Comparison of ENCODE assay signal across 23 cellular contexts in the genomic region with DNA sequence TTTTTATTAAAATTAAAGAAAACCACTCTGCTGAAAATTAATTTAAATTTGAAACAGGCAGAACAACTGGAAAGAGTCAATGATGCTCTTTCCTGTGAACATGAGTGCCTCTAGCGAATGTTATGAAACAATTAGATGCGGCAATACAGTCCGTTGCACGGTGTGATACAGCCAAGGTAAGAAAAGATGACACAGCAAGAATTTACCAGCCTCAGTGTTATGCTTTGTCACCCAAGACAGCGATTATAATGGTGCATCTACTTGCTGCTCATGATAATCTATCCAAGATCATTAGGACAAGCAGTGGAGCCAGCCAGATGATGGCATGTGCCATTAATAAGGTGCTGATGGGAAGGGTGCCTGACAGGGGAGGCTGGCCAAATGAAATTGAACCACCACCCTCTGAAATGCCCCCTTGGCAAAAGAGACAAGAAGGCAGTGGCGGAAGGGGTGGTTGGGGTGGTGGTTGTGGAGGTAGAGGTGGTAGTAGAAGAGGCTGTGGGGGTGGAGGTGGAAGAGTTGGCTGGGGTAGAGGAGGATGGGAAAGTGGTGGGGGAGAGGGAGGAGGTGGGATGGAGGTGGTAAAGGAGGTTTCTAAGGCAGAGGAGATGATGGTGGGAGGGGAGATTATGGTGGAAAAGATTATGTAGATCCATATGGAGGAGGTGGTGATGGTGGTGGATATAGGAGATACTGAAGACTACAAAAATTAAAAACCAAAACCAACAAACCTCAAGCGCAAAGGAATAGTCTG. TPM values are rescaled to one million over a fixed set of nuclear protein-coding genes. Genes with fewer than 3 reads are reported as not detected.
DNase-seq lines count a peak whose midpoint lies in the region; TF ChIP-seq lines count a peak whose summit lies in the region.
"Had no signal": no experiment of that assay in that cellular context is flagged by ENCODE, and none has a peak within 500 bp of the region (broad histone marks: within the 10 kb centered on the region; RNA-seq: fewer than 3 reads in every experiment).

No MANE protein-coding gene starts in this region.

- H3K9me3 Mint-ChIP-seq in activated naive CD4-positive, alpha-beta T cell treated with anti-CD3 and anti-CD28 coated beads for 36 hours = peaks cover 17% of the 10 kb centered on the region
- peaks cover 32% of the 10 kb centered on the region for H3K9me3 Mint-ChIP-seq in activated CD4-positive, alpha-beta memory T cell treated with anti-CD3 and anti-CD28 coated beads, Interleukin-2, amount 10 ng/mL, durations not matched to agents 7 days and 5 days
- H3K9me3 Mint-ChIP-seq in immature natural killer cell = no peaks in the 10 kb centered on the region
- H3K9me3 Mint-ChIP-seq in stimulated activated naive CD8-positive, alpha-beta T cell treated with anti-CD3 and anti-CD28 coated beads, Interleukin-15, Interleukin-2, amounts not matched to agents 100 ng/mL and 50 ng/mL, for 24 hours = peaks cover 9% of the 10 kb centered on the region

- CTCF ChIA-PET in activated naive CD4-positive, alpha-beta T cell treated with anti-CD3 and anti-CD28 coated beads for 36 hours (lab: Charles Lee) = no interaction called here
- CTCF ChIA-PET in activated CD4-positive, alpha-beta memory T cell treated with anti-CD3 and anti-CD28 coated beads, Interleukin-2, amount 10 ng/mL, durations not matched to agents 7 days and 5 days (lab: Charles Lee) = no interaction called here

- TF ChIP-seq POLR2A in spleen (IDR thresholded peaks at IDR 0.05) = no peak

- H3K36me3 Mint-ChIP-seq in activated naive CD4-positive, alpha-beta T cell treated with anti-CD3 and anti-CD28 coated beads for 36 hours (ENCODE audit: low read depth) = peaks cover 25% of the 10 kb centered on the region
- peaks cover 56% of the 10 kb centered on the region for H3K36me3 Mint-ChIP-seq in activated CD4-positive, alpha-beta memory T cell treated with anti-CD3 and anti-CD28 coated beads, Interleukin-2, amount 10 ng/mL, durations not matched to agents 7 days and 5 days (ENCODE audit: low read depth)
- peaks cover 0 to 6% (median 4%) of the 10 kb centered on the region in 3 donors for H3K36me3 Mint-ChIP-seq in immature natural killer cell
- H3K36me3 Mint-ChIP-seq in stimulated activated naive CD8-positive, alpha-beta T cell treated with anti-CD3 and anti-CD28 coated beads, Interleukin-15, Interleukin-2, amounts not matched to agents 100 ng/mL and 50 ng/mL, for 24 hours (ENCODE audit: low read depth) = peaks cover 32% of the 10 kb centered on the region

- TF ChIP-seq CTCF in spleen (IDR thresholded peaks at IDR 0.05 in 8 of 11, conservative IDR thresholded peaks at IDR 0.05 in 3 of 11) (no peak), ascending aorta (IDR thresholded peaks at IDR 0.05) (no peak)

- WGBS in spleen, 5 donors = 81 to 91% (median 88%) methylated on average over 7 of the region's 7 CpGs

- H3K27ac Mint-ChIP-seq in activated naive CD4-positive, alpha-beta T cell treated with anti-CD3 and anti-CD28 coated beads for 36 hours = peak overlapping the region; percentile 68
- H3K27ac Mint-ChIP-seq in activated CD4-positive, alpha-beta memory T cell treated with anti-CD3 and anti-CD28 coated beads, Interleukin-2, amount 10 ng/mL, durations not matched to agents 7 days and 5 days = peak overlapping the region; percentile 55
- peak overlapping the region in 4 of 6 donors; percentile 3 to 53 (median 36) for H3K27ac Mint-ChIP-seq in immature natural killer cell
- peak overlapping the region; percentile 67 for H3K27ac Mint-ChIP-seq in stimulated activated naive CD8-positive, alpha-beta T cell treated with anti-CD3 and anti-CD28 coated beads, Interleukin-15, Interleukin-2, amounts not matched to agents 100 ng/mL and 50 ng/mL, for 24 hours
- H3K27ac Mint-ChIP-seq: T-helper 17 cell had no signal

- H3K27ac ChIP-seq in spleen (peak overlapping the region in 3 of 8 donors; percentile 28 to 75 (median 44)), ascending aorta (no peak overlapping the region)
- H3K27ac ChIP-seq: right atrium auricular region, thoracic aorta, WERI-Rb-1 had no signal

- no peak overlapping the region for H3K4me3 Mint-ChIP-seq in activated naive CD4-positive, alpha-beta T cell treated with anti-CD3 and anti-CD28 coated beads for 36 hours
- no peak overlapping the region for H3K4me3 Mint-ChIP-seq in activated CD4-positive, alpha-beta memory T cell treated with anti-CD3 and anti-CD28 coated beads, Interleukin-2, amount 10 ng/mL, durations not matched to agents 7 days and 5 days
- H3K4me3 Mint-ChIP-seq in immature natural killer cell = peak overlapping the region; percentile 25 to 55 (median 43)
- H3K4me3 Mint-ChIP-seq in stimulated activated naive CD8-positive, alpha-beta T cell treated with anti-CD3 and anti-CD28 coated beads, Interleukin-15, Interleukin-2, amounts not matched to agents 100 ng/mL and 50 ng/mL, for 24 hours = no peak overlapping the region
- H3K4me3 Mint-ChIP-seq: T-helper 17 cell had no signal

- POLR2A ChIA-PET in activated CD4-positive, alpha-beta memory T cell treated with anti-CD3 and anti-CD28 coated beads, Interleukin-2, amount 10 ng/mL, durations not matched to agents 7 days and 5 days (lab: Charles Lee) = interaction anchor here (0.6 to 1.3 kb wide), 2 partner anchors 59 to 166 kb away, joined by 3 read pairs; no protein-coding TSS in a partner anchor

- H3K9me3 ChIP-seq in spleen (peaks cover 0 to 3% (median 0%) of the 10 kb centered on the region in 8 donors), ascending aorta (no peaks in the 10 kb centered on the region)
- H3K9me3 ChIP-seq: right atrium auricular region, thoracic aorta had no signal

- H3K4me1 ChIP-seq in spleen = peaks cover 7 to 72% (median 18%) of the 10 kb centered on the region in 6 donors
- peaks cover 0 to 4% of the 10 kb centered on the region in 2 donors for H3K4me1 ChIP-seq in ascending aorta

- H3K36me3 ChIP-seq in spleen (no peaks in the 10 kb centered on the region), ascending aorta (no peaks in the 10 kb centered on the region)
- H3K36me3 ChIP-seq: right atrium auricular region, thoracic aorta, WERI-Rb-1 had no signal

- peaks cover 55% of the 10 kb centered on the region for H3K4me1 Mint-ChIP-seq in activated naive CD4-positive, alpha-beta T cell treated with anti-CD3 and anti-CD28 coated beads for 36 hours (ENCODE audit: low read depth)
- H3K4me1 Mint-ChIP-seq in activated CD4-positive, alpha-beta memory T cell treated with anti-CD3 and anti-CD28 coated beads, Interleukin-2, amount 10 ng/mL, durations not matched to agents 7 days and 5 days = peaks cover 39% of the 10 kb centered on the region
- peaks cover 49 to 69% of the 10 kb centered on the region in 2 donors for H3K4me1 Mint-ChIP-seq in immature natural killer cell
- peaks cover 71% of the 10 kb centered on the region for H3K4me1 Mint-ChIP-seq in stimulated activated naive CD8-positive, alpha-beta T cell treated with anti-CD3 and anti-CD28 coated beads, Interleukin-15, Interleukin-2, amounts not matched to agents 100 ng/mL and 50 ng/mL, for 24 hours (ENCODE audit: low read depth)

- intact Hi-C loops in activated naive CD4-positive, alpha-beta T cell treated with anti-CD3 and anti-CD28 coated beads for 36 hours (cut with micrococcal nuclease) = loop anchor here (5.0 kb wide), 1 partner anchor 208 kb away; no protein-coding TSS in a partner anchor
- intact Hi-C loops in spleen (cut with DNase I; ENCODE audit: low total_unique reads) (loop anchor here (10.0 kb wide), 1 partner anchor 230 kb away; a partner anchor contains a TSS), ascending aorta (cut with DNase I) (no loop called here)

- H3K27me3 ChIP-seq in spleen (replicated peaks in 1 of 7) = no peaks in the 10 kb centered on the region
- no peaks in the 10 kb centered on the region for H3K27me3 ChIP-seq in ascending aorta
- H3K27me3 ChIP-seq: right atrium auricular region had no signal

- H3K4me3 ChIP-seq in spleen = no peak overlapping the region
- no peak overlapping the region for H3K4me3 ChIP-seq in ascending aorta
- H3K4me3 ChIP-seq: right atrium auricular region, thoracic aorta had no signal

- no peak for DNase-seq in activated naive CD4-positive, alpha-beta T cell treated with anti-CD3 and anti-CD28 coated beads for 36 hours
- no peak for DNase-seq in activated naive CD4-positive, alpha-beta T cell treated with Interleukin-2 at 50 U/mL for 16 hours
- no peak for DNase-seq in activated CD4-positive, alpha-beta memory T cell treated with anti-CD3 and anti-CD28 coated beads, Interleukin-2, amount 10 ng/mL, durations not matched to agents 7 days and 5 days
- DNase-seq in immature natural killer cell (no peak), SK-N-DZ (ENCODE audit: low spot score) (no peak), spleen (no peak), ascending aorta (ENCODE audit: low spot score in 2 of 2) (no peak)
- DNase-seq: ACHN; activated CD8-positive, alpha-beta memory T cell treated with anti-CD3 and anti-CD28 coated beads for 24 hours; C1 segment of cervical spinal cord; caudate nucleus; left ventricle myocardium superior; NCI-H146; NCI-H748 treated with DMSO at 0.1 percent for 48 hours; nucleus accumbens; SHP77 treated with DMSO at 0.1 percent for 48 hours; stimulated activated CD8-positive, alpha-beta memory T cell treated with anti-CD3 and anti-CD28 coated beads, Interleukin-4, amount 100 ng/mL, for 48 hours; T-helper 17 cell; WERI-Rb-1 had no signal

- H3K27me3 Mint-ChIP-seq in activated naive CD4-positive, alpha-beta T cell treated with anti-CD3 and anti-CD28 coated beads for 36 hours (ENCODE audit: low read depth) = no peaks in the 10 kb centered on the region
- H3K27me3 Mint-ChIP-seq in activated CD4-positive, alpha-beta memory T cell treated with anti-CD3 and anti-CD28 coated beads, Interleukin-2, amount 10 ng/mL, durations not matched to agents 7 days and 5 days = no peaks in the 10 kb centered on the region
- H3K27me3 Mint-ChIP-seq in immature natural killer cell (ENCODE audit: low read depth in 3 of 3) = peaks cover 7 to 11% (median 10%) of the 10 kb centered on the region in 3 donors
- no peaks in the 10 kb centered on the region for H3K27me3 Mint-ChIP-seq in stimulated activated naive CD8-positive, alpha-beta T cell treated with anti-CD3 and anti-CD28 coated beads, Interleukin-15, Interleukin-2, amounts not matched to agents 100 ng/mL and 50 ng/mL, for 24 hours
- H3K27me3 Mint-ChIP-seq: IgD-negative memory B cell, T-helper 17 cell had no signal

RNA-seq across cellular contexts. Expression of a gene that starts 4.1 kb away (rescaled TPM):
- 10 to 100 TPM; 65.6 to 73.5 TPM for total RNA-seq in activated naive CD4-positive, alpha-beta T cell treated with anti-CD3 and anti-CD28 coated beads for 36 hours
- total RNA-seq in activated CD4-positive, alpha-beta memory T cell treated with anti-CD3 and anti-CD28 coated beads, Interleukin-2, amount 10 ng/mL, durations not matched to agents 7 days and 5 days = 100 to 1,000 TPM; 152 to 154 TPM
- polyA plus RNA-seq in immature natural killer cell (100 to 1,000 TPM in 1 of 3 donors, 10 to 100 TPM in 2; 42.0 to 225 (median 59.6) TPM), spleen (100 to 1,000 TPM; 144 to 190 (median 171) TPM)
- polyA plus RNA-seq in SK-N-DZ (2014; cell fraction: cytosol; rRNA removed) = 27.5 and 54.6 TPM in 2 replicates
- polyA plus RNA-seq in SK-N-DZ (2014; cell fraction: nucleus; rRNA removed) = 20.8 and 34.6 TPM in 2 replicates
- total RNA-seq in spleen (100 to 1,000 TPM; 173 to 298 (median 190) TPM), ascending aorta (26.0 TPM)

Comparison
In these comparisons a context has a peak if more than half of its experiments do, and no peak if none do; other contexts are left out.
1. H3K4me3 Mint-ChIP-seq: peak in immature natural killer cell (5 of 5); none in activated naive CD4-positive, alpha-beta T cell treated with anti-CD3 and anti-CD28 coated beads for 36 hours (single experiment), activated CD4-positive, alpha-beta memory T cell treated with anti-CD3 and anti-CD28 coated beads, Interleukin-2, amount 10 ng/mL, durations not matched to agents 7 days and 5 days (single experiment) and stimulated activated naive CD8-positive, alpha-beta T cell treated with anti-CD3 and anti-CD28 coated beads, Interleukin-15, Interleukin-2, amounts not matched to agents 100 ng/mL and 50 ng/mL, for 24 hours (single experiment).
2. Peak in every context shown above with its lines, with median percentiles within 50 percentile points of each other: H3K27ac Mint-ChIP-seq.